ENCODE assay signal across 8 cellular contexts in the genomic region with DNA sequence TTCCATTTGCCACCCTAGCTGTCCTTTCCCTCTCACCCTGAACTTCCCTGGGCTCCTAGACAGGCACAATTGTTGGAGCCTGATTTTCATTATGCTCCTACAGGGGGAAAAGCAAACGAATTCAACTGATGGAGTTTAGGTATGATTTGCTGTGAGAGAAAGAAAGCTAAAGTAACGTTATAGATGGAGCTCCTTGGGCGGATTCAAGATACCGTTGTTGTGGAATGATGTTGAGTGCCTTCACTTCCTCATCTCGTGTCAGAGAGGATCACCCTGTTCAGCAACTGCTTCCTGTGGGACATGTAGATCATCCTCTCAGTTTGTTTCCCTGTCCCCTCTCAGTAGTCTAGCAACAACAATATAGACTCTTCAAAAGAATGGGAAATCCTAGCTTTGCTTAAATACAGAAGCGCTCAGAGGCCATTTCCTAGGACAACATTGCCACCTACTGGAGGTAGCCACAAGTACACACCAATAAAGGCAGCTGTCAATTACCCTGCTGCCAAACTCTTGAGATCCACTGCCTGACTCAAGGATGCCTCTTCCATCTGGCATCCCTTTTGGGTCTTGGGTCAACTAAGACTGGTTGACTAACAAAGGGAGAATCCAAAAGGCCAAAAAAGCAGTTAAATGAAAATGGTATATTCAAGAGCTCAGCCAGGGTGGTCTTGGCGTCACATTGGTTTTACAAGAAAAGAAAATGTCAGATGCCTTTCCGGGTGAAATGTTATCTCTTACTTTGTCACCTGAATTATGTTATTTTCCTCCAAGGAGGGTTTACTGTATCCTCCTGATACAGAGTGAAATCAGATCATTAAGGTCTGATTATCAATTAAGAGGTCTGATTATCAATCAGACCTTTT. TPM values are rescaled to one million over a fixed set of nuclear protein-coding genes. Genes with fewer than 3 reads are reported as not detected.
DNase-seq lines count a peak whose midpoint lies in the region; ATAC-seq, FAIRE-seq and TF ChIP-seq lines count a peak whose summit lies in the region.

No MANE protein-coding gene starts in this region.

- H3K4me3 ChIP-seq in K562 = no peak overlapping the region

- CTCF ChIA-PET in K562 (lab: Yijun Ruan, JAX; ENCODE audit: low intra/inter-chr PET ratio) = interaction anchor here (0.5 kb wide), 1 partner anchor 1808 kb away, joined by 3 read pairs; no protein-coding TSS in a partner anchor

- no peak for TF ChIP-seq EP300 in K562 (IDR thresholded peaks at IDR 0.05; ENCODE audit: low read length)

- in situ Hi-C loops in ACHN (cut with HindIII; ENCODE audit: low pct_ligation_motif_present, low pct_unique_long_range_greater_than_20kb, low sequenced_read_pairs) (no loop called here), GM13977 (cut with MboI; ENCODE audit: low pct_unique_long_range_greater_than_20kb, low sequenced_read_pairs, unreplicated experiment) (no loop called here), K562 (cut with MboI) (loop anchor here (5.0 kb wide), 1 partner anchor 106 kb away; no protein-coding TSS in a partner anchor)

- no peaks in the 10 kb centered on the region for H3K9me3 ChIP-seq in K562 (replicated peaks; ENCODE audit: control insufficient read depth, insufficient read depth, low read depth, low read length)

- intact Hi-C loops in K562 (cut with micrococcal nuclease) = loop anchor here (1.0 to 5.0 kb wide), 3 partner anchors 61 to 506 kb away; no protein-coding TSS in a partner anchor

- BruUV-seq in K562 (replicated peaks; lab: Mats Ljungman, UMichigan) = no TSS peak

- no peak for TF ChIP-seq POLR2A in K562 (conservative IDR thresholded peaks at IDR 0.05)

- H2AFZ ChIP-seq in K562 (ENCODE audit: low read depth, low read length) = 0 out of 2 replicates have a peak overlapping the region, but pooled peaks have one; percentile 4

- H3K27ac ChIP-seq in K562 (ENCODE audit: extremely low read depth, low read depth, low read length) = no peak overlapping the region

- no peaks in the 10 kb centered on the region for H4K20me1 ChIP-seq in K562 (replicated peaks; ENCODE audit: control insufficient read depth, insufficient read depth, low read length)

- no peaks in the 10 kb centered on the region for H3K79me2 ChIP-seq in K562 (ENCODE audit: control insufficient read depth, insufficient read depth, low read length)

- peak; percentile 87 for TF ChIP-seq CTCF in GM13977 (IDR thresholded peaks at IDR 0.05; ENCODE audit: extremely low read depth, insufficient read depth, missing control alignments)
- TF ChIP-seq CTCF in K562 (IDR thresholded peaks at IDR 0.05 in 2 of 3, conservative IDR thresholded peaks at IDR 0.05 in 1 of 3; ENCODE audit: insufficient read depth in 2 of 3, low read depth in 1 of 3, low read length in 3 of 3) = peak; percentile 75 to 89 (median 83)

- ATAC-seq in HG02798 (IDR thresholded peaks at IDR 0.05; ENCODE audit: poor library complexity, unreplicated experiment) (peak; percentile 93), K562 (peak; percentile 97)

- H3K36me3 ChIP-seq in K562 (ENCODE audit: control insufficient read depth, insufficient read depth, low read length) = no peaks in the 10 kb centered on the region

- H3K4me2 ChIP-seq in K562 (ENCODE audit: insufficient read depth, low read length) = no peak overlapping the region

- 0 out of 5 replicates have a peak, but pooled peaks cover 0 to 4% of the 10 kb centered on the region in 2 experiments for H3K27me3 ChIP-seq in K562 (ENCODE audit: control insufficient read depth in 2 of 2, insufficient read depth in 2 of 2, low read length in 2 of 2)

- peak; percentile 92 for FAIRE-seq in K562 (lab: Jason Lieb, UNC)

- POLR2A ChIA-PET in K562 (lab: Yijun Ruan, JAX) = interaction anchor here (0.6 to 2.3 kb wide), 10 partner anchors 8 to 581 kb away, joined by 3 to 8 read pairs (median 3); partner anchors contain the start of gene DTX4

- H3K4me1 ChIP-seq in K562 (replicated peaks in 1 of 2; ENCODE audit: control insufficient read depth in 2 of 2, insufficient read depth in 2 of 2, low read length in 2 of 2) = no peaks in the 10 kb centered on the region

- peak; percentile 82 to 86 for TF ChIP-seq RAD21 in K562 (CRISPR knock-in tag; conservative IDR thresholded peaks at IDR 0.05 in 1 of 2, IDR thresholded peaks at IDR 0.05 in 1 of 2)

- H3K9me1 ChIP-seq in K562 (ENCODE audit: control insufficient read depth, insufficient read depth, low read length) = no peaks in the 10 kb centered on the region

- H3K9ac ChIP-seq in K562 (ENCODE audit: insufficient read depth in 1 of 2, low read depth in 2 of 2, low read length in 2 of 2) = no peak overlapping the region

- DNase-seq in ACHN (peak; percentile 69), GM13977 (ENCODE audit: low spot score) (peak; percentile 60), NCI-H1105 (lab: John Stamatoyannopoulos, UW) (peak; percentile 67), SW480 (ENCODE audit: low spot score) (peak; percentile 71), K562 (ENCODE audit: extremely low read depth in 1 of 4, low spot score in 3 of 4) (peak; percentile 61 to 77 (median 68)), iPS-NIHi11 (ENCODE audit: low spot score) (peak; percentile 73)
- DNase-seq in stimulated activated CD4-positive, alpha-beta T cell treated with anti-CD3 and anti-CD28 coated beads, Interleukin-12 subunit alpha, Interleukin-12 subunit beta, amount 100 ng/mL, for 24 hours (ENCODE audit: low read depth in 2 of 2) = peak; percentile 33 to 41

- WGBS in K562 (ENCODE audit: insufficient coverage, low coverage, missing lambda C conversion rate) = 18% methylated on average over 8 of the region's 8 CpGs

RNA-seq across cellular contexts. Expression of gene DTX4, which starts 13.5 kb away (rescaled TPM):
- not detected in 2 replicates for total RNA-seq in K562 (2011; cell fraction: chromatin; rRNA removed; ENCODE audit: low replicate concordance)
- not detected in 2 replicates for total RNA-seq in K562 (2011; cell fraction: nucleolus; rRNA removed)
- total RNA-seq in K562 (2011; cell fraction: nucleoplasm; rRNA removed) = 0.15 TPM in 1 of 2 replicates, not detected in the other
- total RNA-seq in K562 (2014; rRNA removed) (0.20 TPM in 1 of 2 replicates, not detected in the other), K562 (2014; rRNA removed; fragmentation: Illumina TruSeq; extraction: Trizol) (0.03 TPM in 1 of 2 replicates, not detected in the other), K562 (2015; rRNA removed; fragmentation: Illumina TruSeq; extraction: Trizol) (0.04 and 0.15 TPM in 2 replicates), K562 (2021) (0.11 and 0.47 TPM in 2 replicates)
- polyA plus RNA-seq in K562 (2011; rRNA removed) (0.07 TPM in 1 of 2 replicates, not detected in the other), K562 (2014; fragmentation: Illumina TruSeq; extraction: Trizol) (0.06 TPM in 2 replicates), K562 (2014; fragmentation: Nextera tagmentation; extraction: Ambion mirVana) (under 1 TPM in 1 of 2 experiments, not detected in 1; 0.03 TPM), K562 (2014; rRNA removed) (0.04 TPM in 1 of 2 replicates, not detected in the other)
- polyA plus RNA-seq in K562 (2011; cell fraction: cytosol; rRNA removed) = 0.01 TPM in 2 replicates
- polyA plus RNA-seq in K562 (2011; cell fraction: nucleus; rRNA removed) = 0.04 and 0.08 TPM in 2 replicates
- 0.04 and 0.05 TPM in 2 replicates for polyA plus RNA-seq in K562 (2012)
- polyA minus RNA-seq in K562 (2011; rRNA and poly(A)+ RNA removed) = 0.04 TPM in 1 of 2 replicates, not detected in the other
- polyA minus RNA-seq in K562 (2011; cell fraction: cytosol; rRNA and poly(A)+ RNA removed) = not detected in 2 replicates
- 0.40 TPM in 1 of 2 replicates, not detected in the other for polyA minus RNA-seq in K562 (2011; cell fraction: nucleus; rRNA and poly(A)+ RNA removed)

RNA-seq across cellular contexts. Expression of gene FAM111A, which starts 15.8 kb away (rescaled TPM):
- total RNA-seq in K562 (2011; cell fraction: chromatin; rRNA removed; ENCODE audit: low replicate concordance) = 22.9 and 44.4 TPM in 2 replicates
- total RNA-seq in K562 (2011; cell fraction: nucleolus; rRNA removed) = 13.0 TPM in 2 replicates
- total RNA-seq in K562 (2011; cell fraction: nucleoplasm; rRNA removed) = 17.7 and 22.8 TPM in 2 replicates
- total RNA-seq in K562 (2014; rRNA removed) (18.0 and 20.1 TPM in 2 replicates), K562 (2014; rRNA removed; fragmentation: Illumina TruSeq; extraction: Trizol) (27.6 and 28.4 TPM in 2 replicates), K562 (2015; rRNA removed; fragmentation: Illumina TruSeq; extraction: Trizol) (29.9 and 30.6 TPM in 2 replicates), K562 (2021) (19.0 and 19.5 TPM in 2 replicates)
- polyA plus RNA-seq in K562 (2011; rRNA removed) (2.3 and 16.1 TPM in 2 replicates), K562 (2014; fragmentation: Illumina TruSeq; extraction: Trizol) (17.7 and 22.3 TPM in 2 replicates), K562 (2014; fragmentation: Nextera tagmentation; extraction: Ambion mirVana) (10 to 100 TPM; 14.8 to 16.5 TPM), K562 (2014; rRNA removed) (21.8 and 24.7 TPM in 2 replicates)
- 0.77 and 2.9 TPM in 2 replicates for polyA plus RNA-seq in K562 (2011; cell fraction: cytosol; rRNA removed)
- polyA plus RNA-seq in K562 (2011; cell fraction: nucleus; rRNA removed) = 4.1 and 23.4 TPM in 2 replicates
- 18.2 and 30.5 TPM in 2 replicates for polyA plus RNA-seq in K562 (2012)
- 2.0 and 18.9 TPM in 2 replicates for polyA minus RNA-seq in K562 (2011; rRNA and poly(A)+ RNA removed)
- polyA minus RNA-seq in K562 (2011; cell fraction: cytosol; rRNA and poly(A)+ RNA removed) = 0.55 and 6.7 TPM in 2 replicates
- polyA minus RNA-seq in K562 (2011; cell fraction: nucleus; rRNA and poly(A)+ RNA removed) = 3.9 and 12.9 TPM in 2 replicates

RNA-seq across cellular contexts. Expression of gene FAM111B, which starts 51.4 kb away (rescaled TPM):
- not detected in 2 replicates for total RNA-seq in K562 (2011; cell fraction: chromatin; rRNA removed; ENCODE audit: low replicate concordance)
- total RNA-seq in K562 (2011; cell fraction: nucleolus; rRNA removed) = not detected in 2 replicates
- not detected in 2 replicates for total RNA-seq in K562 (2011; cell fraction: nucleoplasm; rRNA removed)
- total RNA-seq in K562 (2014; rRNA removed) (not detected in 2 replicates), K562 (2014; rRNA removed; fragmentation: Illumina TruSeq; extraction: Trizol) (not detected in 2 replicates), K562 (2015; rRNA removed; fragmentation: Illumina TruSeq; extraction: Trizol) (0.26 and 0.33 TPM in 2 replicates), K562 (2021) (0.13 TPM in 1 of 2 replicates, not detected in the other)
- polyA plus RNA-seq in K562 (2011; rRNA removed) (not detected in 2 replicates), K562 (2014; fragmentation: Illumina TruSeq; extraction: Trizol) (0.04 TPM in 1 of 2 replicates, not detected in the other), K562 (2014; fragmentation: Nextera tagmentation; extraction: Ambion mirVana) (under 1 TPM in 1 of 2 experiments, not detected in 1; 0.01 TPM), K562 (2014; rRNA removed) (0.07 TPM in 1 of 2 replicates, not detected in the other)
- polyA plus RNA-seq in K562 (2011; cell fraction: cytosol; rRNA removed) = not detected in 2 replicates
- polyA plus RNA-seq in K562 (2011; cell fraction: nucleus; rRNA removed) = not detected in 2 replicates
- polyA plus RNA-seq in K562 (2012) = 0.03 and 0.07 TPM in 2 replicates
- not detected in 2 replicates for polyA minus RNA-seq in K562 (2011; rRNA and poly(A)+ RNA removed)
- polyA minus RNA-seq in K562 (2011; cell fraction: cytosol; rRNA and poly(A)+ RNA removed) = not detected in 2 replicates
- polyA minus RNA-seq in K562 (2011; cell fraction: nucleus; rRNA and poly(A)+ RNA removed) = 0.13 TPM in 1 of 2 replicates, not detected in the other

RNA-seq across cellular contexts. Expression of gene MPEG1, which starts 54.3 kb away (rescaled TPM):
- total RNA-seq in K562 (2011; cell fraction: chromatin; rRNA removed; ENCODE audit: low replicate concordance) = not detected in 2 replicates
- not detected in 2 replicates for total RNA-seq in K562 (2011; cell fraction: nucleolus; rRNA removed)
- total RNA-seq in K562 (2011; cell fraction: nucleoplasm; rRNA removed) = not detected in 2 replicates
- total RNA-seq in K562 (2014; rRNA removed) = not detected in 2 replicates
- total RNA-seq in K562 (2014; rRNA removed; fragmentation: Illumina TruSeq; extraction: Trizol) = not detected in 2 replicates
- not detected in 2 replicates for total RNA-seq in K562 (2015; rRNA removed; fragmentation: Illumina TruSeq; extraction: Trizol)
- 0.07 TPM in 2 replicates for total RNA-seq in K562 (2021)
- not detected in 2 replicates for polyA plus RNA-seq in K562 (2011; rRNA removed)
- not detected in 2 replicates for polyA plus RNA-seq in K562 (2011; cell fraction: cytosol; rRNA removed)
- polyA plus RNA-seq in K562 (2011; cell fraction: nucleus; rRNA removed) = not detected in 2 replicates
- polyA plus RNA-seq in K562 (2012) = not detected in 2 replicates
- polyA plus RNA-seq in K562 (2014; fragmentation: Illumina TruSeq; extraction: Trizol) = not detected in 2 replicates
- not detected for polyA plus RNA-seq in K562 (2014; fragmentation: Nextera tagmentation; extraction: Ambion mirVana)
- polyA plus RNA-seq in K562 (2014; rRNA removed) = not detected in 2 replicates
- polyA minus RNA-seq in K562 (2011; rRNA and poly(A)+ RNA removed) = not detected in 2 replicates
- polyA minus RNA-seq in K562 (2011; cell fraction: cytosol; rRNA and poly(A)+ RNA removed) = not detected in 2 replicates
- not detected in 2 replicates for polyA minus RNA-seq in K562 (2011; cell fraction: nucleus; rRNA and poly(A)+ RNA removed)
